Comparison of ENCODE assay signal across 1 cellular context in the genomic region with DNA sequence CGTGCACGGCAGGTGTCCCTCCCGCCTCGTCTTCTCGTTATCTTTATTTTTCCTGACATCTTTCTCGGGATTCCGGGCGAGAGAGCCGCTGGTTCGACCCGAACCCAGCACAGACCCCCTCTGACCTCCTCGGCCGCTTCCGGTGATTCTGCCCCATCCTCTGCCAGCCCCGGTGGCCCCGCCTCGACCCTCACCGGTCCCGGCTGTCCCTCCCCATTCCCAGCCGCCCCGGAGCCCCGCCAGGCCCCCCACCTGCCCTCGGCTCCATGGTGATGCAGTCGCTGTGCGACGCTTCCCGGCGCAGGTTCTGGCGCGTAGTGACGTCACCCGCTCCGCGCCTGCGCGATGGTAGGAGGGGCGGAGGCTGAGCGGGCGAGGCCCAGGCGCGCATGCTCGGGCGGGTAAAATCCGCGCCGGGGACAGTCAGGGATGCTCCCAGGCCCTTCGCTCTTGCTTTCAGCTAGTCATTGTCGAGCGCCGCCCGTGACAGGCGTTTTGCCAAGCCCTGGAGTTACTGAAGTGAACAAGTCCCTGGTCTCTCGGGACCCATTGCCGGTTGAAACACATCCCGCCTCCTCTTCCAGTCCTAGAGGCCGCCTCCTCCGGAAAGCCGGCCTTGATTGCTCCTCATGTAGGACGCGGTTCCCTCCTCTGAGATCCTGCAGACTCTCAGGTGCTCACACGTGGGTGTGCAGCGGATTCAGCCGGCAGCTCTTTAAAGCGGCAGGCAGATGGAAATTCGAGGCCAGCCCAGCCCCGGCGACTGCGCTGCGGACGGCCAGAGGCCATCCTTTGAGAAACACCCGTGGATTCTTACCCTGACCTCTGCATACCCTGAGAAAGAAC.
A peak's percentile ranks its signal among the peaks of the same experiment; 100 is the strongest.
TF ChIP-seq lines count a peak whose summit lies in the region.

A gene with protein sequence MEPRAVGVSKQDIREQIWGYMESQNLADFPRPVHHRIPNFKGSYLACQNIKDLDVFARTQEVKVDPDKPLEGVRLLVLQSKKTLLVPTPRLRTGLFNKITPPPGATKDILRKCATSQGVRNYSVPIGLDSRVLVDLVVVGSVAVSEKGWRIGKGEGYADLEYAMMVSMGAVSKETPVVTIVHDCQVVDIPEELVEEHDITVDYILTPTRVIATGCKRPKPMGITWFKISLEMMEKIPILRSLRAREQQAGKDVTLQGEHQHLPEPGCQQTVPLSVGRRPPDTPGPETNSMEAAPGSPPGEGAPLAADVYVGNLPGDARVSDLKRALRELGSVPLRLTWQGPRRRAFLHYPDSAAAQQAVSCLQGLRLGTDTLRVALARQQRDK (minus strand): TSS at position 319 of the 846 bp plus-strand sequence. CDS start 51 bp downstream, at position 268.

TF ChIP-seq in K562, 482 proteins besides CTCF, POLR2A, EP300 and RAD21 (continued from another document and continues in another):
- TF ChIP-seq ZNF584 (CRISPR knock-in tag; IDR thresholded peaks at IDR 0.05; ENCODE audit: low read depth) (no peak), TAF7 (tag; IDR thresholded peaks at IDR 0.05) (no peak), HMGN3 (IDR thresholded peaks at IDR 0.05; ENCODE audit: borderline replicate concordance, extremely low read depth, insufficient read length, low read depth, low read length) (no peak), NKRF (IDR thresholded peaks at IDR 0.05; ENCODE audit: borderline replicate concordance) (peak; percentile 56; the same call in 1 of the 2 replicates), MEF2A (IDR thresholded peaks at IDR 0.05; ENCODE audit: control insufficient read depth, low read depth, low read length) (no peak), GTF2B (IDR thresholded peaks at IDR 0.05; ENCODE audit: extremely low read depth, insufficient read length) (no peak), GATA2 (CRISPR knock-in tag; IDR thresholded peaks at IDR 0.05) (no peak), NEUROD1 (IDR thresholded peaks at IDR 0.05; ENCODE audit: borderline replicate concordance, low read depth, low read length, partially characterized antibody) (no peak), ARID2 (IDR thresholded peaks at IDR 0.05) (no peak), NCOA4 (IDR thresholded peaks at IDR 0.05; ENCODE audit: partially characterized antibody) (no peak), ZNF780A (CRISPR knock-in tag; IDR thresholded peaks at IDR 0.05) (no peak), ZNF699 (CRISPR knock-in tag; IDR thresholded peaks at IDR 0.05; ENCODE audit: insufficient replicate concordance) (no peak), C11orf30 (IDR thresholded peaks at IDR 0.05; ENCODE audit: low read depth) (peak; percentile 93), KLF1 (tag; IDR thresholded peaks at IDR 0.05) (no peak), E2F3 (CRISPR knock-in tag; IDR thresholded peaks at IDR 0.05) (no peak), MYNN (IDR thresholded peaks at IDR 0.05) (no peak), MYNN (CRISPR knock-in tag; IDR thresholded peaks at IDR 0.05) (no peak), ZFPM2 (CRISPR knock-in tag; IDR thresholded peaks at IDR 0.05) (no peak), BCLAF1 (IDR thresholded peaks at IDR 0.05; ENCODE audit: borderline replicate concordance in 1 of 2, control insufficient read depth in 1 of 2, low read depth in 2 of 2, low read length in 1 of 2) (no peak), ZNF174 (CRISPR knock-in tag; IDR thresholded peaks at IDR 0.05) (no peak), SMARCB1 (IDR thresholded peaks at IDR 0.05; ENCODE audit: insufficient read length, low read depth) (no peak), ZC3H4 (CRISPR knock-in tag; IDR thresholded peaks at IDR 0.05; ENCODE audit: borderline replicate concordance) (no peak), ZNF77 (CRISPR knock-in tag; IDR thresholded peaks at IDR 0.05) (no peak), ZBED1 (IDR thresholded peaks at IDR 0.05) (no peak), TBP (optimal IDR thresholded peaks at IDR 0.05; ENCODE audit: low read depth, low read length) (peak; percentile 56), KDM5B (IDR thresholded peaks at IDR 0.05; ENCODE audit: insufficient replicate concordance, low read depth, low read length) (peak; percentile 62), ZNF583 (CRISPR knock-in tag; IDR thresholded peaks at IDR 0.05) (no peak), MECOM (CRISPR knock-in tag; IDR thresholded peaks at IDR 0.05) (0 out of 2 replicates have a peak, but pooled peaks have one; percentile 14), STAT5A (IDR thresholded peaks at IDR 0.05; ENCODE audit: borderline replicate concordance, low read length) (no peak), EZH2 (IDR thresholded peaks at IDR 0.05; ENCODE audit: borderline replicate concordance, low read depth, low read length) (no peak), NR2C1 (IDR thresholded peaks at IDR 0.05) (no peak), NR2C1 (tag; IDR thresholded peaks at IDR 0.05) (no peak), CEBPG (CRISPR knock-in tag; IDR thresholded peaks at IDR 0.05) (no peak), CEBPG (tag; conservative IDR thresholded peaks at IDR 0.05 in 1 of 2, IDR thresholded peaks at IDR 0.05 in 1 of 2) (no peak), DACH1 (IDR thresholded peaks at IDR 0.05; ENCODE audit: partially characterized antibody) (no peak), ZNF121 (CRISPR knock-in tag; conservative IDR thresholded peaks at IDR 0.05) (no peak)
- TF ChIP-seq, protein P1, sequence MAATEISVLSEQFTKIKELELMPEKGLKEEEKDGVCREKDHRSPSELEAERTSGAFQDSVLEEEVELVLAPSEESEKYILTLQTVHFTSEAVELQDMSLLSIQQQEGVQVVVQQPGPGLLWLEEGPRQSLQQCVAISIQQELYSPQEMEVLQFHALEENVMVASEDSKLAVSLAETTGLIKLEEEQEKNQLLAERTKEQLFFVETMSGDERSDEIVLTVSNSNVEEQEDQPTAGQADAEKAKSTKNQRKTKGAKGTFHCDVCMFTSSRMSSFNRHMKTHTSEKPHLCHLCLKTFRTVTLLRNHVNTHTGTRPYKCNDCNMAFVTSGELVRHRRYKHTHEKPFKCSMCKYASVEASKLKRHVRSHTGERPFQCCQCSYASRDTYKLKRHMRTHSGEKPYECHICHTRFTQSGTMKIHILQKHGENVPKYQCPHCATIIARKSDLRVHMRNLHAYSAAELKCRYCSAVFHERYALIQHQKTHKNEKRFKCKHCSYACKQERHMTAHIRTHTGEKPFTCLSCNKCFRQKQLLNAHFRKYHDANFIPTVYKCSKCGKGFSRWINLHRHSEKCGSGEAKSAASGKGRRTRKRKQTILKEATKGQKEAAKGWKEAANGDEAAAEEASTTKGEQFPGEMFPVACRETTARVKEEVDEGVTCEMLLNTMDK (IDR thresholded peaks at IDR 0.05; ENCODE audit: borderline replicate concordance, insufficient read depth, low read depth, low read length, poor library complexity, severe bottlenecking), result no peak
- TF ChIP-seq, protein P2, sequence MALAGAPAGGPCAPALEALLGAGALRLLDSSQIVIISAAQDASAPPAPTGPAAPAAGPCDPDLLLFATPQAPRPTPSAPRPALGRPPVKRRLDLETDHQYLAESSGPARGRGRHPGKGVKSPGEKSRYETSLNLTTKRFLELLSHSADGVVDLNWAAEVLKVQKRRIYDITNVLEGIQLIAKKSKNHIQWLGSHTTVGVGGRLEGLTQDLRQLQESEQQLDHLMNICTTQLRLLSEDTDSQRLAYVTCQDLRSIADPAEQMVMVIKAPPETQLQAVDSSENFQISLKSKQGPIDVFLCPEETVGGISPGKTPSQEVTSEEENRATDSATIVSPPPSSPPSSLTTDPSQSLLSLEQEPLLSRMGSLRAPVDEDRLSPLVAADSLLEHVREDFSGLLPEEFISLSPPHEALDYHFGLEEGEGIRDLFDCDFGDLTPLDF (CRISPR knock-in tag; IDR thresholded peaks at IDR 0.05), result no peak
- TF ChIP-seq, protein P3, sequence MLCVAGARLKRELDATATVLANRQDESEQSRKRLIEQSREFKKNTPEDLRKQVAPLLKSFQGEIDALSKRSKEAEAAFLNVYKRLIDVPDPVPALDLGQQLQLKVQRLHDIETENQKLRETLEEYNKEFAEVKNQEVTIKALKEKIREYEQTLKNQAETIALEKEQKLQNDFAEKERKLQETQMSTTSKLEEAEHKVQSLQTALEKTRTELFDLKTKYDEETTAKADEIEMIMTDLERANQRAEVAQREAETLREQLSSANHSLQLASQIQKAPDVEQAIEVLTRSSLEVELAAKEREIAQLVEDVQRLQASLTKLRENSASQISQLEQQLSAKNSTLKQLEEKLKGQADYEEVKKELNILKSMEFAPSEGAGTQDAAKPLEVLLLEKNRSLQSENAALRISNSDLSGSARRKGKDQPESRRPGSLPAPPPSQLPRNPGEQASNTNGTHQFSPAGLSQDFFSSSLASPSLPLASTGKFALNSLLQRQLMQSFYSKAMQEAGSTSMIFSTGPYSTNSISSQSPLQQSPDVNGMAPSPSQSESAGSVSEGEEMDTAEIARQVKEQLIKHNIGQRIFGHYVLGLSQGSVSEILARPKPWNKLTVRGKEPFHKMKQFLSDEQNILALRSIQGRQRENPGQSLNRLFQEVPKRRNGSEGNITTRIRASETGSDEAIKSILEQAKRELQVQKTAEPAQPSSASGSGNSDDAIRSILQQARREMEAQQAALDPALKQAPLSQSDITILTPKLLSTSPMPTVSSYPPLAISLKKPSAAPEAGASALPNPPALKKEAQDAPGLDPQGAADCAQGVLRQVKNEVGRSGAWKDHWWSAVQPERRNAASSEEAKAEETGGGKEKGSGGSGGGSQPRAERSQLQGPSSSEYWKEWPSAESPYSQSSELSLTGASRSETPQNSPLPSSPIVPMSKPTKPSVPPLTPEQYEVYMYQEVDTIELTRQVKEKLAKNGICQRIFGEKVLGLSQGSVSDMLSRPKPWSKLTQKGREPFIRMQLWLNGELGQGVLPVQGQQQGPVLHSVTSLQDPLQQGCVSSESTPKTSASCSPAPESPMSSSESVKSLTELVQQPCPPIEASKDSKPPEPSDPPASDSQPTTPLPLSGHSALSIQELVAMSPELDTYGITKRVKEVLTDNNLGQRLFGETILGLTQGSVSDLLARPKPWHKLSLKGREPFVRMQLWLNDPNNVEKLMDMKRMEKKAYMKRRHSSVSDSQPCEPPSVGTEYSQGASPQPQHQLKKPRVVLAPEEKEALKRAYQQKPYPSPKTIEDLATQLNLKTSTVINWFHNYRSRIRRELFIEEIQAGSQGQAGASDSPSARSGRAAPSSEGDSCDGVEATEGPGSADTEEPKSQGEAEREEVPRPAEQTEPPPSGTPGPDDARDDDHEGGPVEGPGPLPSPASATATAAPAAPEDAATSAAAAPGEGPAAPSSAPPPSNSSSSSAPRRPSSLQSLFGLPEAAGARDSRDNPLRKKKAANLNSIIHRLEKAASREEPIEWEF (CRISPR knock-in tag; IDR thresholded peaks at IDR 0.05), result no peak
- TF ChIP-seq, protein P4, sequence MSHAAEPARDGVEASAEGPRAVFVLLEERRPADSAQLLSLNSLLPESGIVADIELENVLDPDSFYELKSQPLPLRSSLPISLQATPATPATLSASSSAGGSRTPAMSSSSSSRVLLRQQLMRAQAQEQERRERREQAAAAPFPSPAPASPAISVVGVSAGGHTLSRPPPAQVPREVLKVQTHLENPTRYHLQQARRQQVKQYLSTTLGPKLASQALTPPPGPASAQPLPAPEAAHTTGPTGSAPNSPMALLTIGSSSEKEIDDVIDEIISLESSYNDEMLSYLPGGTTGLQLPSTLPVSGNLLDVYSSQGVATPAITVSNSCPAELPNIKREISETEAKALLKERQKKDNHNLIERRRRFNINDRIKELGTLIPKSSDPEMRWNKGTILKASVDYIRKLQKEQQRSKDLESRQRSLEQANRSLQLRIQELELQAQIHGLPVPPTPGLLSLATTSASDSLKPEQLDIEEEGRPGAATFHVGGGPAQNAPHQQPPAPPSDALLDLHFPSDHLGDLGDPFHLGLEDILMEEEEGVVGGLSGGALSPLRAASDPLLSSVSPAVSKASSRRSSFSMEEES (CRISPR knock-in tag; IDR thresholded peaks at IDR 0.05), result no peak
- TF ChIP-seq, protein P5, sequence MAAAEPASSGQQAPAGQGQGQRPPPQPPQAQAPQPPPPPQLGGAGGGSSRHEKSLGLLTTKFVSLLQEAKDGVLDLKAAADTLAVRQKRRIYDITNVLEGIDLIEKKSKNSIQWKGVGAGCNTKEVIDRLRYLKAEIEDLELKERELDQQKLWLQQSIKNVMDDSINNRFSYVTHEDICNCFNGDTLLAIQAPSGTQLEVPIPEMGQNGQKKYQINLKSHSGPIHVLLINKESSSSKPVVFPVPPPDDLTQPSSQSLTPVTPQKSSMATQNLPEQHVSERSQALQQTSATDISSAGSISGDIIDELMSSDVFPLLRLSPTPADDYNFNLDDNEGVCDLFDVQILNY (CRISPR knock-in tag; IDR thresholded peaks at IDR 0.05), result no peak
